In genomic region chr22:46367707-46368191, GRCh38 we compare ENCODE assay signal across 8 cellular contexts. TPM values are rescaled to one million over a fixed set of nuclear protein-coding genes. Genes with fewer than 3 reads are reported as not detected.
A peak's percentile ranks its signal among the peaks of the same experiment; 100 is the strongest.
DNase-seq lines count a peak whose midpoint lies in the region; ATAC-seq and TF ChIP-seq lines count a peak whose summit lies in the region.

No MANE protein-coding gene starts in this region.

- no peaks in the 10 kb centered on the region for H3K9me2 ChIP-seq in OCI-LY1 (ENCODE audit: low read depth, low read length)

- H3K36me3 ChIP-seq in OCI-LY1 (ENCODE audit: insufficient read depth, low read length) (no peaks in the 10 kb centered on the region; the same call in 1 of the 2 replicates), esophagus muscularis mucosa (peaks cover 0 to 3% (median 0%) of the 10 kb centered on the region in 4 donors), neuronal stem cell (replicated peaks in 1 of 2; ENCODE audit: control insufficient read depth in 2 of 2, insufficient read depth in 2 of 2, low read length in 2 of 2) (peaks cover 2 to 27% of the 10 kb centered on the region in 2 donors), upper lobe of left lung (peaks cover 0 to 35% (median 12%) of the 10 kb centered on the region in 4 donors)

- H2AK5ac ChIP-seq in neuronal stem cell (ENCODE audit: low read depth, low read length): peak overlapping the region; percentile 96

- TF ChIP-seq CTCF in AG09319 (IDR thresholded peaks at IDR 0.05; ENCODE audit: low read depth, low read length) (peak; percentile 99), OCI-LY1 (IDR thresholded peaks at IDR 0.05; ENCODE audit: low read length) (peak; percentile 87), esophagus muscularis mucosa (IDR thresholded peaks at IDR 0.05) (peak; percentile 71 to 88 (median 82)), upper lobe of left lung (IDR thresholded peaks at IDR 0.05) (peak; percentile 67 to 97 (median 92))

- H3K4me2 ChIP-seq in OCI-LY1 (ENCODE audit: low read length): peak overlapping the region; percentile 46; the same call in 1 of the 2 replicates
- H3K4me2 ChIP-seq in neuronal stem cell (ENCODE audit: insufficient read depth, low read length, poor library complexity, severe bottlenecking): no peak overlapping the region

- intact Hi-C loops in esophagus muscularis mucosa (cut with DNase I): loop anchor here (1.0 kb wide), 1 partner anchor 175 kb away; no protein-coding TSS in a partner anchor

- no peaks in the 10 kb centered on the region for H3F3A ChIP-seq in OCI-LY1 (ENCODE audit: insufficient read depth, low read length)

- no peak overlapping the region for H2BK120ac ChIP-seq in neuronal stem cell (ENCODE audit: low read depth, low read length)

- no peaks in the 10 kb centered on the region for H3K79me2 ChIP-seq in OCI-LY1 (ENCODE audit: insufficient read depth, low read length)

- H3K9ac ChIP-seq in OCI-LY1 (ENCODE audit: low read length) (no peak overlapping the region; the same call in 1 of the 2 replicates), neuronal stem cell (ENCODE audit: low read depth, low read length, poor library complexity) (peak overlapping the region; percentile 44)

- no peaks in the 10 kb centered on the region for H3K27me3 ChIP-seq in OCI-LY1 (ENCODE audit: insufficient read depth, low read length)
- peaks cover 0 to 35% (median 0%) of the 10 kb centered on the region in 4 donors for H3K27me3 ChIP-seq in esophagus muscularis mucosa
- peaks cover 0 to 2% (median 0%) of the 10 kb centered on the region in 3 experiments for H3K27me3 ChIP-seq in neuronal stem cell (ENCODE audit: control insufficient read depth in 3 of 3, insufficient read depth in 3 of 3, low read depth in 1 of 3, low read length in 3 of 3)
- no peaks in the 10 kb centered on the region for H3K27me3 ChIP-seq in upper lobe of left lung

- no peak for TF ChIP-seq POLR2A in esophagus muscularis mucosa (IDR thresholded peaks at IDR 0.05; ENCODE audit: low read depth)
- no peak for TF ChIP-seq POLR2A in upper lobe of left lung (IDR thresholded peaks at IDR 0.05)

- WGBS in esophagus muscularis mucosa: 59% methylated on average over 12 of the region's 19 CpGs
- no CpG with 5 or more reads among the region's 19 CpGs for WGBS in neuronal stem cell (ENCODE audit: extremely low coverage in 2 of 2, insufficient read length in 2 of 2, insufficient replicate concordance in 1 of 2), 2 donors
- 36 to 71% methylated on average over 9 to 19 of the region's 19 CpGs for WGBS in upper lobe of left lung, 2 donors

- ATAC-seq in upper lobe of left lung (ENCODE audit: low FRiP score in 2 of 2) (peak; percentile 49 to 57), GM21526 (IDR thresholded peaks at IDR 0.05; ENCODE audit: low FRiP score, unreplicated experiment) (no peak)

- no peak overlapping the region for H3K4ac ChIP-seq in neuronal stem cell (ENCODE audit: low read length)

- DNase-seq in AG09319 (ENCODE audit: extremely low read depth, low read depth): no peak
- DNase-seq in H4 (ENCODE audit: low spot score): peak; percentile 49
- peak; percentile 59 for DNase-seq in activated T-cell treated with anti-CD3 and anti-CD28 coated beads for 4 hours
- DNase-seq in esophagus muscularis mucosa (ENCODE audit: extremely low spot score): no peak
- peak; percentile 48 for DNase-seq in neuronal stem cell (ENCODE audit: low spot score)
- peak; percentile 76 to 93 for DNase-seq in upper lobe of left lung

- H3K27ac ChIP-seq in OCI-LY1 (ENCODE audit: low read depth, low read length, poor library complexity, severe bottlenecking): peak overlapping the region; percentile 53
- no peak overlapping the region for H3K27ac ChIP-seq in esophagus muscularis mucosa (replicated peaks in 1 of 4)
- H3K27ac ChIP-seq in neuronal stem cell (replicated peaks; ENCODE audit: low read length): no peak overlapping the region
- peak overlapping the region in 1 of 4 donors; percentile 36 for H3K27ac ChIP-seq in upper lobe of left lung

- H3K9me3 ChIP-seq in OCI-LY1 (ENCODE audit: low read length) (no peaks in the 10 kb centered on the region), esophagus muscularis mucosa (no peaks in the 10 kb centered on the region), neuronal stem cell (replicated peaks in 1 of 2; ENCODE audit: control insufficient read depth in 2 of 2, insufficient read depth in 1 of 2, low read depth in 1 of 2, low read length in 2 of 2) (no peaks in the 10 kb centered on the region), upper lobe of left lung (no peaks in the 10 kb centered on the region)

- TF ChIP-seq EP300 in esophagus muscularis mucosa (IDR thresholded peaks at IDR 0.05): no peak
- no peak for TF ChIP-seq EP300 in upper lobe of left lung (IDR thresholded peaks at IDR 0.05)

- no peak overlapping the region for H4K8ac ChIP-seq in neuronal stem cell (ENCODE audit: low read depth, low read length)

- H2BK12ac ChIP-seq in neuronal stem cell (ENCODE audit: low read length): peak overlapping the region; percentile 97

- peak overlapping the region; percentile 90 for H3K18ac ChIP-seq in neuronal stem cell (ENCODE audit: low read length)

- H3K14ac ChIP-seq in neuronal stem cell (ENCODE audit: low read length): no peak overlapping the region

- H4K91ac ChIP-seq in neuronal stem cell (ENCODE audit: low read depth, low read length, poor library complexity): no peak overlapping the region

- peaks cover 19% of the 10 kb centered on the region for H3K4me1 ChIP-seq in OCI-LY1 (ENCODE audit: insufficient read depth, low read length, severe bottlenecking)
- peaks cover 0 to 7% (median 2%) of the 10 kb centered on the region in 4 donors for H3K4me1 ChIP-seq in esophagus muscularis mucosa
- H3K4me1 ChIP-seq in neuronal stem cell (ENCODE audit: control insufficient read depth in 2 of 2, insufficient read depth in 1 of 2, low read depth in 1 of 2, low read length in 2 of 2): peaks cover 0 to 5% of the 10 kb centered on the region in 2 donors
- H3K4me1 ChIP-seq in upper lobe of left lung: peaks cover 0 to 4% (median 0%) of the 10 kb centered on the region in 4 donors

- H2AFZ ChIP-seq in OCI-LY1 (ENCODE audit: low read length): no peak overlapping the region
- no peak overlapping the region for H2AFZ ChIP-seq in neuronal stem cell (ENCODE audit: low read length)

- peak overlapping the region; percentile 94 for H2BK15ac ChIP-seq in neuronal stem cell (ENCODE audit: low read length)

- H3K23ac ChIP-seq in neuronal stem cell (ENCODE audit: low read depth, low read length, poor library complexity): peak overlapping the region; percentile 3

- H3K4me3 ChIP-seq in OCI-LY1 (ENCODE audit: low read depth, low read length, poor library complexity, severe bottlenecking) (peak overlapping the region; percentile 21), esophagus muscularis mucosa (no peak overlapping the region), neuronal stem cell (ENCODE audit: low read length in 2 of 2) (no peak overlapping the region), upper lobe of left lung (peak overlapping the region in 1 of 4 donors; percentile 3)

- peaks cover 2% of the 10 kb centered on the region for H3K79me1 ChIP-seq in neuronal stem cell (ENCODE audit: low read depth, low read length)

- no peak overlapping the region for H2BK5ac ChIP-seq in neuronal stem cell (ENCODE audit: low read length)

- H4K20me1 ChIP-seq in OCI-LY1 (ENCODE audit: insufficient read depth, low read length): no peaks in the 10 kb centered on the region

RNA-seq across cellular contexts. Expression of gene TRMU, which starts 32.2 kb away (rescaled TPM):
- total RNA-seq in H4 (2014; rRNA removed; shearing (Covaris generic)): 37.0 and 39.5 TPM in 2 replicates
- total RNA-seq in esophagus muscularis mucosa: 10 to 100 TPM; 18.1 to 23.6 (median 20.6) TPM
- polyA plus RNA-seq in neuronal stem cell (2013, experiment 1 of 2): 30.9 TPM
- polyA plus RNA-seq in neuronal stem cell (2013, experiment 2 of 2): 33.3 TPM
- 10 to 100 TPM; 30.7 to 77.5 (median 35.8) TPM for total RNA-seq in upper lobe of left lung

Comparison
In these comparisons a context has a peak if more than half of its experiments do, and no peak if none do; other contexts are left out.
1. DNase-seq: peak in H4 (single experiment), activated T-cell treated with anti-CD3 and anti-CD28 coated beads for 4 hours (single experiment), neuronal stem cell (single experiment) and upper lobe of left lung (2 of 2); none in AG09319 (single experiment) and esophagus muscularis mucosa (single experiment).
2. Peak in every context shown above with its lines, with median percentiles within 50 percentile points of each other: CTCF ChIP-seq.